22 cellular contexts compared by ENCODE assay signal in genomic region chr2:216571178-216571908, GRCh38.
A peak's percentile ranks its signal among the peaks of the same experiment; 100 is the strongest.
DNase-seq lines count a peak whose midpoint lies in the region; ATAC-seq and TF ChIP-seq lines count a peak whose summit lies in the region.
"Had no signal": no experiment of that assay in that cellular context is flagged by ENCODE, and none has a peak within 500 bp of the region (broad histone marks: within the 10 kb centered on the region; RNA-seq: fewer than 3 reads in every experiment).

No MANE protein-coding gene starts in this region.

- no peaks in the 10 kb centered on the region for H3K4me1 Mint-ChIP-seq in endothelial cell (ENCODE audit: unreplicated experiment)

- WGBS in right lobe of liver (ENCODE audit: insufficient coverage, low coverage, low lambda C conversion rate, missing lambda C conversion rate) = 46% methylated on average over 3 of the region's 3 CpGs
- 94% methylated on average over 3 of the region's 3 CpGs for whole genome bisulfite sequencing in esophagus muscularis mucosa

- H3K9me3 Mint-ChIP-seq in endothelial cell (ENCODE audit: unreplicated experiment) = no peaks in the 10 kb centered on the region

- H3K4me3 ChIP-seq in SJSA1 (no peak overlapping the region), right lobe of liver (no peak overlapping the region), esophagus muscularis mucosa (no peak overlapping the region)

- TF ChIP-seq POLR2A in right lobe of liver (IDR thresholded peaks at IDR 0.05) (no peak), esophagus muscularis mucosa (IDR thresholded peaks at IDR 0.05; ENCODE audit: low read depth) (no peak)

- 0 out of 2 replicates have a peak overlapping the region, but pooled peaks have one; percentile 28 for H3K27ac ChIP-seq in SJSA1
- peak overlapping the region; percentile 70 to 95 (median 89) for H3K27ac ChIP-seq in right lobe of liver
- peak overlapping the region in 2 of 4 donors; percentile 82 for H3K27ac ChIP-seq in esophagus muscularis mucosa (replicated peaks in 1 of 4)
- H3K27ac ChIP-seq: KMS-11 had no signal

- no peaks in the 10 kb centered on the region for H3K36me3 Mint-ChIP-seq in endothelial cell (ENCODE audit: low read depth, unreplicated experiment)

- no peaks in the 10 kb centered on the region for H3K36me3 ChIP-seq in SJSA1
- H3K36me3 ChIP-seq in right lobe of liver = no peaks in the 10 kb centered on the region
- H3K36me3 ChIP-seq in esophagus muscularis mucosa = no peaks in the 10 kb centered on the region
- H3K36me3 ChIP-seq: BE2C had no signal

- no peaks in the 10 kb centered on the region for H3K9me3 ChIP-seq in SJSA1 (replicated peaks)
- no peaks in the 10 kb centered on the region for H3K9me3 ChIP-seq in right lobe of liver
- peaks cover 0 to 7% (median 2%) of the 10 kb centered on the region in 4 donors for H3K9me3 ChIP-seq in esophagus muscularis mucosa
- H3K9me3 ChIP-seq: BE2C, Caco-2 had no signal

- TF ChIP-seq EP300 in esophagus muscularis mucosa (IDR thresholded peaks at IDR 0.05) = no peak

- H3K4me3 Mint-ChIP-seq in endothelial cell (ENCODE audit: unreplicated experiment) = peak overlapping the region; percentile 35
- H3K4me3 Mint-ChIP-seq: CD4-positive, alpha-beta T cell had no signal

- peaks cover 3% of the 10 kb centered on the region for H3K27me3 Mint-ChIP-seq in endothelial cell (ENCODE audit: unreplicated experiment)
- H3K27me3 Mint-ChIP-seq: CD4-positive, alpha-beta T cell had no signal

- H3K27me3 ChIP-seq in SJSA1 (replicated peaks) = no peaks in the 10 kb centered on the region
- no peaks in the 10 kb centered on the region for H3K27me3 ChIP-seq in right lobe of liver
- no peaks in the 10 kb centered on the region for H3K27me3 ChIP-seq in esophagus muscularis mucosa
- H3K27me3 ChIP-seq: BE2C had no signal

- H3K4me1 ChIP-seq in SJSA1 (replicated peaks) (peaks cover 35% of the 10 kb centered on the region), right lobe of liver (peaks cover 0 to 56% (median 14%) of the 10 kb centered on the region in 4 donors), esophagus muscularis mucosa (peaks cover 30 to 57% (median 52%) of the 10 kb centered on the region in 4 donors)
- H3K4me1 ChIP-seq: BE2C, Caco-2 had no signal

- H3K27ac Mint-ChIP-seq in endothelial cell (ENCODE audit: unreplicated experiment) = no peak overlapping the region
- H3K27ac Mint-ChIP-seq: CD4-positive, alpha-beta T cell had no signal

- intact Hi-C loops in right lobe of liver (cut with DNase I) = loop anchor here in 1 of 2 donors (5.0 kb wide), 1 partner anchor 46 kb away; no protein-coding TSS in a partner anchor
- intact Hi-C loops in esophagus muscularis mucosa (cut with DNase I) = no loop called here

- DNase-seq in DMS53 treated with DMSO at 0.1 percent for 48 hours (lab: John Stamatoyannopoulos, UW; ENCODE audit: unreplicated experiment) (peak; percentile 54), SJSA1 (ENCODE audit: low read depth in 1 of 2, low spot score in 2 of 2) (no peak), endothelial cell (ENCODE audit: low spot score) (no peak), right lobe of liver (peak in 1 of 3 donors; percentile 62), esophagus muscularis mucosa (ENCODE audit: extremely low spot score) (no peak), NCI-H146 treated with DMSO at 0.1 percent for 48 hours (lab: John Stamatoyannopoulos, UW; ENCODE audit: unreplicated experiment) (no peak), NCI-H2081 treated with DMSO at 0.1 percent for 48 hours (lab: John Stamatoyannopoulos, UW) (no peak), RKO (ENCODE audit: low spot score) (no peak)
- DNase-seq: BE2C; Caco-2; CD4-positive, alpha-beta T cell; DMS153; EL; H7; MV-4-11; NCI-H187 treated with DMSO at 0.1 percent for 48 hours; NCI-H345; NCI-H526 treated with DMSO at 0.1 percent for 48 hours; OCI-M1; RPMI8226; SIG-M5 had no signal

- no peak for TF ChIP-seq CTCF in endothelial cell (IDR thresholded peaks at IDR 0.05; ENCODE audit: unreplicated experiment)
- no peak for TF ChIP-seq CTCF in right lobe of liver (IDR thresholded peaks at IDR 0.05)
- no peak for TF ChIP-seq CTCF in esophagus muscularis mucosa (IDR thresholded peaks at IDR 0.05)

- peak; percentile 58 to 63 (median 60) for ATAC-seq in right lobe of liver
